ENCODE assay signal across 8 cellular contexts in genomic region chr1:185530215-185530614, GRCh38.
"Had no signal": no experiment of that assay in that cellular context is flagged by ENCODE, and none has a peak within 500 bp of the region (broad histone marks: within the 10 kb centered on the region; RNA-seq: fewer than 3 reads in every experiment).

No MANE protein-coding gene starts in this region.

- ATAC-seq: GM23338, HepG2 had no signal

- FAIRE-seq: H1, H54, HepG2 had no signal

- H2AFZ ChIP-seq: GM23338 had no signal

- DNase-seq: H9, HCEC 1CT, KG1 had no signal

- H3K27ac ChIP-seq: HL-60 had no signal

- H3K4me3 ChIP-seq: GM23338 had no signal

- H3K4me2 ChIP-seq: GM23338 had no signal
